In genomic region chr1:89931950-89932349, GRCh38 we compare ENCODE assay signal across 24 cellular contexts.
"Had no signal": no experiment of that assay in that cellular context is flagged by ENCODE, and none has a peak within 500 bp of the region (broad histone marks: within the 10 kb centered on the region; RNA-seq: fewer than 3 reads in every experiment).

No MANE protein-coding gene starts in this region.

- H3K4me1 Mint-ChIP-seq: activated CD4-positive, alpha-beta memory T cell treated with anti-CD3 and anti-CD28 coated beads, Interleukin-2, amount 10 ng/mL, durations not matched to agents 7 days and 5 days; nephron had no signal

- H3K27me3 ChIP-seq: esophagus squamous epithelium, neutrophil, ovary, right atrium auricular region, suprapubic skin, tibial artery had no signal

- H3K4me3 Mint-ChIP-seq: activated CD4-positive, alpha-beta memory T cell treated with anti-CD3 and anti-CD28 coated beads, Interleukin-2, amount 10 ng/mL, durations not matched to agents 7 days and 5 days; activated CD4-positive, alpha-beta T cell treated with anti-CD3 and anti-CD28 coated beads, Interleukin-2, amount 10 ng/mL, durations not matched to agents 7 days and 5 days; activated T-cell treated with anti-CD3 and anti-CD28 coated beads, Interleukin-2, amount 50 U/mL, for 4 hours; activated T-helper 17 cell treated with anti-CD3 and anti-CD28 coated beads, Interleukin-2, amount 50 U/mL, for 72 hours; nephron; stimulated activated naive B cell treated with anti-CD40 and anti-IgM and Interleukin-4, amounts not matched to agents 10 μg/mL and 1 μg/mL and 100 μg/mL, for 72 hours had no signal

- H3K27me3 Mint-ChIP-seq: activated CD4-positive, alpha-beta memory T cell treated with anti-CD3 and anti-CD28 coated beads, Interleukin-2, amount 10 ng/mL, durations not matched to agents 7 days and 5 days; activated CD4-positive, alpha-beta T cell treated with anti-CD3 and anti-CD28 coated beads, Interleukin-2, amount 10 ng/mL, durations not matched to agents 7 days and 5 days; activated T-helper 17 cell treated with anti-CD3 and anti-CD28 coated beads, Interleukin-2, amount 50 U/mL, for 72 hours; stimulated activated naive B cell treated with anti-CD40 and anti-IgM and Interleukin-4, amounts not matched to agents 10 μg/mL and 1 μg/mL and 100 μg/mL, for 72 hours had no signal

- H3K4me3 ChIP-seq: esophagus squamous epithelium, ovary, right atrium auricular region, smooth muscle cell, suprapubic skin, tibial artery had no signal

- H3K36me3 ChIP-seq: ovary had no signal

- ATAC-seq: activated naive CD4-positive, alpha-beta T cell treated with anti-CD3 and anti-CD28 coated beads, Interleukin-2, amount 50 U/mL, for 72 hours; activated T-cell treated with anti-CD3 and anti-CD28 coated beads, Interleukin-2, amount 50 U/mL, for 4 hours; activated T-helper 17 cell treated with anti-CD3 and anti-CD28 coated beads, Interleukin-2, amount 50 U/mL, for 72 hours; left ventricle myocardium superior had no signal

- H3K4me1 ChIP-seq: esophagus squamous epithelium, right atrium auricular region, tibial artery had no signal

- H3K9me3 ChIP-seq: esophagus squamous epithelium, neutrophil, ovary, right atrium auricular region, suprapubic skin, tibial artery had no signal

- H3K27ac Mint-ChIP-seq: activated CD4-positive, alpha-beta memory T cell treated with anti-CD3 and anti-CD28 coated beads, Interleukin-2, amount 10 ng/mL, durations not matched to agents 7 days and 5 days; activated CD4-positive, alpha-beta T cell treated with anti-CD3 and anti-CD28 coated beads, Interleukin-2, amount 10 ng/mL, durations not matched to agents 7 days and 5 days; activated naive CD4-positive, alpha-beta T cell treated with anti-CD3 and anti-CD28 coated beads, Interleukin-2, amount 50 U/mL, for 72 hours; activated T-helper 17 cell treated with anti-CD3 and anti-CD28 coated beads, Interleukin-2, amount 50 U/mL, for 72 hours; nephron; stimulated activated naive B cell treated with anti-CD40 and anti-IgM and Interleukin-4, amounts not matched to agents 10 μg/mL and 1 μg/mL and 100 μg/mL, for 72 hours had no signal

- DNase-seq: activated CD4-positive, alpha-beta memory T cell treated with anti-CD3 and anti-CD28 coated beads, Interleukin-2, amount 10 ng/mL, durations not matched to agents 7 days and 5 days; activated CD4-positive, alpha-beta T cell treated with anti-CD3 and anti-CD28 coated beads for 1 hour; activated CD4-positive, alpha-beta T cell treated with anti-CD3 and anti-CD28 coated beads, Interleukin-2, amount 10 ng/mL, durations not matched to agents 7 days and 5 days; activated CD8-positive, alpha-beta memory T cell treated with anti-CD3 and anti-CD28 coated beads, Interleukin-2, amount 50 U/mL, for 48 hours; activated T-cell treated with anti-CD3 and anti-CD28 coated beads, Interleukin-2, amount 50 U/mL, for 4 hours; dermis blood vessel endothelial cell; effector CD4-positive, alpha-beta T cell; esophagus squamous epithelium; islet precursor cell; left ventricle myocardium superior; mammary epithelial cell; ovary; stimulated activated CD4-positive, alpha-beta T cell treated with anti-CD3 and anti-CD28 coated beads, Interleukin-2, amount 100 ng/mL, for 24 hours; stimulated activated naive B cell treated with anti-CD40 and anti-IgM and Interleukin-4, amounts not matched to agents 10 μg/mL and 1 μg/mL and 100 μg/mL, for 72 hours; T-helper 2 cell; tibial artery had no signal

- H3K27ac ChIP-seq: epithelial cell of prostate, esophagus squamous epithelium, neutrophil, ovary, right atrium auricular region, suprapubic skin, tibial artery had no signal

- H3K9me3 Mint-ChIP-seq: activated CD4-positive, alpha-beta memory T cell treated with anti-CD3 and anti-CD28 coated beads, Interleukin-2, amount 10 ng/mL, durations not matched to agents 7 days and 5 days; activated naive CD4-positive, alpha-beta T cell treated with anti-CD3 and anti-CD28 coated beads, Interleukin-2, amount 50 U/mL, for 72 hours; activated T-cell treated with anti-CD3 and anti-CD28 coated beads, Interleukin-2, amount 50 U/mL, for 4 hours; activated T-helper 17 cell treated with anti-CD3 and anti-CD28 coated beads, Interleukin-2, amount 50 U/mL, for 72 hours; stimulated activated naive B cell treated with anti-CD40 and anti-IgM and Interleukin-4, amounts not matched to agents 10 μg/mL and 1 μg/mL and 100 μg/mL, for 72 hours had no signal
